In the genomic region with DNA sequence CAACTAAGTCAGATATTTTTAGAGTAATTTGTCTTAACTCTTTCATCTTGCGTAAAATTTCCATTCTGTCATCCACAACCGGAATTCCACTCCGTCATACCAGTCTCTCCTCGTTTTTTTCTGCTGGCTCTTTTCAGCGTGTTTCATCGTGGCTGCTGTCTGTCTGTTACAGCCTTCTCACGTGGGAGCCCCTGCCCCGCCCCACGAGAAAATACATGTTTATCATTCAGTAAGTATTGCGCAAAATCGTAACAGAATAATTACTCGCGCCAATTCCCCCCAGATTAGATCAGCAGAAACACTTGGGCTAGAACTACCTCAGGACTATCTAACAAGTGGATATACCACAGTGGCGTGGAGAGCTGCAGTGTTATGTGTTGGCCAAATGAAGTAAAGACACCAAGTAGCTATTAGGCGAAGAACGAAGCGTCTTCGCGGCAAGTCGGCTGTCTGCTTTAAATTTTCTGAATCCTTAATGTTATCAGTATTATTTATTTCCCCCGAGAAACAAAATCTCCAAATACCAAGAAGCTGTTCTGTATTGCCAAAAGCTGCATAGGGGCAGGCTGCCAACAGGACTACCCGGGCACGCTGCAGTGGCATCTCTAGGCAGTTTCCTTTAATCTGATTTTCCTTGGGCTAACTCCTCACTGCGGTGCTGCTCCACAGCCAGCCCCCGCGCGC, we compare ENCODE assay signal across 1 cellular context.
A peak's percentile ranks its signal among the peaks of the same experiment; 100 is the strongest.
TF ChIP-seq lines count a peak whose summit lies in the region.

No MANE protein-coding gene starts in this region.

TF ChIP-seq in HepG2, 621 proteins besides CTCF, POLR2A, EP300 and RAD21 (continued from another document and continues in another):
- TF ChIP-seq, protein P1, sequence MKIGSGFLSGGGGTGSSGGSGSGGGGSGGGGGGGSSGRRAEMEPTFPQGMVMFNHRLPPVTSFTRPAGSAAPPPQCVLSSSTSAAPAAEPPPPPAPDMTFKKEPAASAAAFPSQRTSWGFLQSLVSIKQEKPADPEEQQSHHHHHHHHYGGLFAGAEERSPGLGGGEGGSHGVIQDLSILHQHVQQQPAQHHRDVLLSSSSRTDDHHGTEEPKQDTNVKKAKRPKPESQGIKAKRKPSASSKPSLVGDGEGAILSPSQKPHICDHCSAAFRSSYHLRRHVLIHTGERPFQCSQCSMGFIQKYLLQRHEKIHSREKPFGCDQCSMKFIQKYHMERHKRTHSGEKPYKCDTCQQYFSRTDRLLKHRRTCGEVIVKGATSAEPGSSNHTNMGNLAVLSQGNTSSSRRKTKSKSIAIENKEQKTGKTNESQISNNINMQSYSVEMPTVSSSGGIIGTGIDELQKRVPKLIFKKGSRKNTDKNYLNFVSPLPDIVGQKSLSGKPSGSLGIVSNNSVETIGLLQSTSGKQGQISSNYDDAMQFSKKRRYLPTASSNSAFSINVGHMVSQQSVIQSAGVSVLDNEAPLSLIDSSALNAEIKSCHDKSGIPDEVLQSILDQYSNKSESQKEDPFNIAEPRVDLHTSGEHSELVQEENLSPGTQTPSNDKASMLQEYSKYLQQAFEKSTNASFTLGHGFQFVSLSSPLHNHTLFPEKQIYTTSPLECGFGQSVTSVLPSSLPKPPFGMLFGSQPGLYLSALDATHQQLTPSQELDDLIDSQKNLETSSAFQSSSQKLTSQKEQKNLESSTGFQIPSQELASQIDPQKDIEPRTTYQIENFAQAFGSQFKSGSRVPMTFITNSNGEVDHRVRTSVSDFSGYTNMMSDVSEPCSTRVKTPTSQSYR (CRISPR knock-in tag; IDR thresholded peaks at IDR 0.05; ENCODE audit: borderline replicate concordance): no peak
- TF ChIP-seq, protein P2, sequence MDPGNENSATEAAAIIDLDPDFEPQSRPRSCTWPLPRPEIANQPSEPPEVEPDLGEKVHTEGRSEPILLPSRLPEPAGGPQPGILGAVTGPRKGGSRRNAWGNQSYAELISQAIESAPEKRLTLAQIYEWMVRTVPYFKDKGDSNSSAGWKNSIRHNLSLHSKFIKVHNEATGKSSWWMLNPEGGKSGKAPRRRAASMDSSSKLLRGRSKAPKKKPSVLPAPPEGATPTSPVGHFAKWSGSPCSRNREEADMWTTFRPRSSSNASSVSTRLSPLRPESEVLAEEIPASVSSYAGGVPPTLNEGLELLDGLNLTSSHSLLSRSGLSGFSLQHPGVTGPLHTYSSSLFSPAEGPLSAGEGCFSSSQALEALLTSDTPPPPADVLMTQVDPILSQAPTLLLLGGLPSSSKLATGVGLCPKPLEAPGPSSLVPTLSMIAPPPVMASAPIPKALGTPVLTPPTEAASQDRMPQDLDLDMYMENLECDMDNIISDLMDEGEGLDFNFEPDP (CRISPR knock-in tag; conservative IDR thresholded peaks at IDR 0.05): 0 out of 2 replicates have a peak, but pooled peaks have one; percentile 38
- TF ChIP-seq, protein P3, sequence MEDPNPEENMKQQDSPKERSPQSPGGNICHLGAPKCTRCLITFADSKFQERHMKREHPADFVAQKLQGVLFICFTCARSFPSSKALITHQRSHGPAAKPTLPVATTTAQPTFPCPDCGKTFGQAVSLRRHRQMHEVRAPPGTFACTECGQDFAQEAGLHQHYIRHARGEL (CRISPR knock-in tag; IDR thresholded peaks at IDR 0.05): no peak
- TF ChIP-seq TEAD2 (CRISPR knock-in tag; IDR thresholded peaks at IDR 0.05) (no peak), ZNF792 (CRISPR knock-in tag; IDR thresholded peaks at IDR 0.05) (no peak), ZNF850 (CRISPR knock-in tag; conservative IDR thresholded peaks at IDR 0.05) (no peak), ZNF883 (CRISPR knock-in tag; IDR thresholded peaks at IDR 0.05; ENCODE audit: not compliant biosample characterization) (peak; percentile 10), MAFF (IDR thresholded peaks at IDR 0.05; ENCODE audit: low read depth, low read length) (no peak), ZNF567 (CRISPR knock-in tag; IDR thresholded peaks at IDR 0.05; ENCODE audit: borderline replicate concordance) (peak; percentile 2; the same call in 1 of the 2 replicates), ZNF143 (CRISPR knock-in tag; IDR thresholded peaks at IDR 0.05) (no peak), IRF2 (CRISPR knock-in tag; IDR thresholded peaks at IDR 0.05) (no peak), HOXA5 (CRISPR knock-in tag; IDR thresholded peaks at IDR 0.05) (no peak), ZBTB3 (CRISPR knock-in tag; IDR thresholded peaks at IDR 0.05; ENCODE audit: borderline replicate concordance, low read depth) (no peak), KLF9 (CRISPR knock-in tag; IDR thresholded peaks at IDR 0.05; ENCODE audit: low read depth) (no peak), GZF1 (CRISPR knock-in tag; IDR thresholded peaks at IDR 0.05) (peak; percentile 45; the same call in 1 of the 2 replicates), GTF3A (CRISPR knock-in tag; conservative IDR thresholded peaks at IDR 0.05) (0 out of 2 replicates have a peak, but pooled peaks have one; percentile 69)
- TF ChIP-seq, protein P4, sequence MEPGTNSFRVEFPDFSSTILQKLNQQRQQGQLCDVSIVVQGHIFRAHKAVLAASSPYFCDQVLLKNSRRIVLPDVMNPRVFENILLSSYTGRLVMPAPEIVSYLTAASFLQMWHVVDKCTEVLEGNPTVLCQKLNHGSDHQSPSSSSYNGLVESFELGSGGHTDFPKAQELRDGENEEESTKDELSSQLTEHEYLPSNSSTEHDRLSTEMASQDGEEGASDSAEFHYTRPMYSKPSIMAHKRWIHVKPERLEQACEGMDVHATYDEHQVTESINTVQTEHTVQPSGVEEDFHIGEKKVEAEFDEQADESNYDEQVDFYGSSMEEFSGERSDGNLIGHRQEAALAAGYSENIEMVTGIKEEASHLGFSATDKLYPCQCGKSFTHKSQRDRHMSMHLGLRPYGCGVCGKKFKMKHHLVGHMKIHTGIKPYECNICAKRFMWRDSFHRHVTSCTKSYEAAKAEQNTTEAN (CRISPR knock-in tag; conservative IDR thresholded peaks at IDR 0.05): no peak
- TF ChIP-seq, protein P5, sequence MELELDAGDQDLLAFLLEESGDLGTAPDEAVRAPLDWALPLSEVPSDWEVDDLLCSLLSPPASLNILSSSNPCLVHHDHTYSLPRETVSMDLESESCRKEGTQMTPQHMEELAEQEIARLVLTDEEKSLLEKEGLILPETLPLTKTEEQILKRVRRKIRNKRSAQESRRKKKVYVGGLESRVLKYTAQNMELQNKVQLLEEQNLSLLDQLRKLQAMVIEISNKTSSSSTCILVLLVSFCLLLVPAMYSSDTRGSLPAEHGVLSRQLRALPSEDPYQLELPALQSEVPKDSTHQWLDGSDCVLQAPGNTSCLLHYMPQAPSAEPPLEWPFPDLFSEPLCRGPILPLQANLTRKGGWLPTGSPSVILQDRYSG (CRISPR knock-in tag; IDR thresholded peaks at IDR 0.05): no peak
- TF ChIP-seq, protein P6, sequence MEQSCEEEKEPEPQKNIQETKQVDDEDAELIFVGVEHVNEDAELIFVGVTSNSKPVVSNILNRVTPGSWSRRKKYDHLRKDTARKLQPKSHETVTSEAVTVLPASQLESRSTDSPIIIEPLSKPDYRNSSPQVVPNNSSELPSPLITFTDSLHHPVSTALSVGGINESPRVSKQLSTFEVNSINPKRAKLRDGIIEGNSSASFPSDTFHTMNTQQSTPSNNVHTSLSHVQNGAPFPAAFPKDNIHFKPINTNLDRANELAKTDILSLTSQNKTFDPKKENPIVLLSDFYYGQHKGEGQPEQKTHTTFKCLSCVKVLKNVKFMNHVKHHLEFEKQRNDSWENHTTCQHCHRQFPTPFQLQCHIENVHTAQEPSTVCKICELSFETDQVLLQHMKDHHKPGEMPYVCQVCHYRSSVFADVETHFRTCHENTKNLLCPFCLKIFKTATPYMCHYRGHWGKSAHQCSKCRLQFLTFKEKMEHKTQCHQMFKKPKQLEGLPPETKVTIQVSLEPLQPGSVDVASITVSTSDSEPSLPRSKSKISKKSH (CRISPR knock-in tag; IDR thresholded peaks at IDR 0.05; ENCODE audit: borderline replicate concordance): no peak
- TF ChIP-seq, protein P7, sequence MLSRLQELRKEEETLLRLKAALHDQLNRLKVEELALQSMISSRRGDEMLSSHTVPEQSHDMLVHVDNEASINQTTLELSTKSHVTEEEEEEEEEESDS (CRISPR knock-in tag; IDR thresholded peaks at IDR 0.05; ENCODE audit: borderline replicate concordance): no peak
- TF ChIP-seq, protein P8, sequence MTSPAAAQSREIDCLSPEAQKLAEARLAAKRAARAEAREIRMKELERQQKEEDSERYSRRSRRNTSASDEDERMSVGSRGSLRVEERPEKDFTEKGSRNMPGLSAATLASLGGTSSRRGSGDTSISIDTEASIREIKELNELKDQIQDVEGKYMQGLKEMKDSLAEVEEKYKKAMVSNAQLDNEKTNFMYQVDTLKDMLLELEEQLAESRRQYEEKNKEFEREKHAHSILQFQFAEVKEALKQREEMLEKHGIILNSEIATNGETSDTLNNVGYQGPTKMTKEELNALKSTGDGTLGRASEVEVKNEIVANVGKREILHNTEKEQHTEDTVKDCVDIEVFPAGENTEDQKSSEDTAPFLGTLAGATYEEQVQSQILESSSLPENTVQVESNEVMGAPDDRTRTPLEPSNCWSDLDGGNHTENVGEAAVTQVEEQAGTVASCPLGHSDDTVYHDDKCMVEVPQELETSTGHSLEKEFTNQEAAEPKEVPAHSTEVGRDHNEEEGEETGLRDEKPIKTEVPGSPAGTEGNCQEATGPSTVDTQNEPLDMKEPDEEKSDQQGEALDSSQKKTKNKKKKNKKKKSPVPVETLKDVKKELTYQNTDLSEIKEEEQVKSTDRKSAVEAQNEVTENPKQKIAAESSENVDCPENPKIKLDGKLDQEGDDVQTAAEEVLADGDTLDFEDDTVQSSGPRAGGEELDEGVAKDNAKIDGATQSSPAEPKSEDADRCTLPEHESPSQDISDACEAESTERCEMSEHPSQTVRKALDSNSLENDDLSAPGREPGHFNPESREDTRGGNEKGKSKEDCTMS (CRISPR knock-in tag; conservative IDR thresholded peaks at IDR 0.05): no peak
- TF ChIP-seq, protein P9, sequence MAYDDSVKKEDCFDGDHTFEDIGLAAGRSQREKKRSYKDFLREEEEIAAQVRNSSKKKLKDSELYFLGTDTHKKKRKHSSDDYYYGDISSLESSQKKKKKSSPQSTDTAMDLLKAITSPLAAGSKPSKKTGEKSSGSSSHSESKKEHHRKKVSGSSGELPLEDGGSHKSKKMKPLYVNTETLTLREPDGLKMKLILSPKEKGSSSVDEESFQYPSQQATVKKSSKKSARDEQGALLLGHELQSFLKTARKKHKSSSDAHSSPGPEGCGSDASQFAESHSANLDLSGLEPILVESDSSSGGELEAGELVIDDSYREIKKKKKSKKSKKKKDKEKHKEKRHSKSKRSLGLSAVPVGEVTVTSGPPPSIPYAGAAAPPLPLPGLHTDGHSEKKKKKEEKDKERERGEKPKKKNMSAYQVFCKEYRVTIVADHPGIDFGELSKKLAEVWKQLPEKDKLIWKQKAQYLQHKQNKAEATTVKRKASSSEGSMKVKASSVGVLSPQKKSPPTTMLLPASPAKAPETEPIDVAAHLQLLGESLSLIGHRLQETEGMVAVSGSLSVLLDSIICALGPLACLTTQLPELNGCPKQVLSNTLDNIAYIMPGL (CRISPR knock-in tag; IDR thresholded peaks at IDR 0.05; ENCODE audit: borderline replicate concordance in 1 of 2, low read depth in 1 of 2): no peak
- TF ChIP-seq, protein P10, sequence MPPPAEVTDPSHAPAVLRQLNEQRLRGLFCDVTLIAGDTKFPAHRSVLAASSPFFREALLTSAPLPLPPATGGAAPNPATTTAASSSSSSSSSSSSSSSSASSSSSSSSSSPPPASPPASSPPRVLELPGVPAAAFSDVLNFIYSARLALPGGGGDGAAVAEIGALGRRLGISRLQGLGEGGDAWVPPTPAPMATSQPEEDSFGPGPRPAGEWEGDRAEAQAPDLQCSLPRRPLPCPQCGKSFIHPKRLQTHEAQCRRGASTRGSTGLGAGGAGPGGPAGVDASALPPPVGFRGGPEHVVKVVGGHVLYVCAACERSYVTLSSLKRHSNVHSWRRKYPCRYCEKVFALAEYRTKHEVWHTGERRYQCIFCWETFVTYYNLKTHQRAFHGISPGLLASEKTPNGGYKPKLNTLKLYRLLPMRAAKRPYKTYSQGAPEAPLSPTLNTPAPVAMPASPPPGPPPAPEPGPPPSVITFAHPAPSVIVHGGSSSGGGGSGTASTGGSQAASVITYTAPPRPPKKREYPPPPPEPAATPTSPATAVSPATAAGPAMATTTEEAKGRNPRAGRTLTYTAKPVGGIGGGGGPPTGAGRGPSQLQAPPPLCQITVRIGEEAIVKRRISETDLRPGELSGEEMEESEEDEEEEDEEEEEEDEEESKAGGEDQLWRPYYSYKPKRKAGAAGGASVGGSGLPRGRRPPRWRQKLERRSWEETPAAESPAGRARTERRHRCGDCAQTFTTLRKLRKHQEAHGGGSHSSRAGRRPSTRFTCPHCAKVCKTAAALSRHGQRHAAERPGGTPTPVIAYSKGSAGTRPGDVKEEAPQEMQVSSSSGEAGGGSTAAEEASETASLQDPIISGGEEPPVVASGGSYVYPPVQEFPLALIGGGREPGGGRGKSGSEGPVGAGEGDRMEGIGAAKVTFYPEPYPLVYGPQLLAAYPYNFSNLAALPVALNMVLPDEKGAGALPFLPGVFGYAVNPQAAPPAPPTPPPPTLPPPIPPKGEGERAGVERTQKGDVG (CRISPR knock-in tag; IDR thresholded peaks at IDR 0.05; ENCODE audit: borderline replicate concordance): peak; percentile 2; the same call in 1 of the 2 replicates
- TF ChIP-seq, protein P11, sequence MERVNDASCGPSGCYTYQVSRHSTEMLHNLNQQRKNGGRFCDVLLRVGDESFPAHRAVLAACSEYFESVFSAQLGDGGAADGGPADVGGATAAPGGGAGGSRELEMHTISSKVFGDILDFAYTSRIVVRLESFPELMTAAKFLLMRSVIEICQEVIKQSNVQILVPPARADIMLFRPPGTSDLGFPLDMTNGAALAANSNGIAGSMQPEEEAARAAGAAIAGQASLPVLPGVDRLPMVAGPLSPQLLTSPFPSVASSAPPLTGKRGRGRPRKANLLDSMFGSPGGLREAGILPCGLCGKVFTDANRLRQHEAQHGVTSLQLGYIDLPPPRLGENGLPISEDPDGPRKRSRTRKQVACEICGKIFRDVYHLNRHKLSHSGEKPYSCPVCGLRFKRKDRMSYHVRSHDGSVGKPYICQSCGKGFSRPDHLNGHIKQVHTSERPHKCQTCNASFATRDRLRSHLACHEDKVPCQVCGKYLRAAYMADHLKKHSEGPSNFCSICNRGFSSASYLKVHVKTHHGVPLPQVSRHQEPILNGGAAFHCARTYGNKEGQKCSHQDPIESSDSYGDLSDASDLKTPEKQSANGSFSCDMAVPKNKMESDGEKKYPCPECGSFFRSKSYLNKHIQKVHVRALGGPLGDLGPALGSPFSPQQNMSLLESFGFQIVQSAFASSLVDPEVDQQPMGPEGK (CRISPR knock-in tag; IDR thresholded peaks at IDR 0.05): peak; percentile 79; the same call in 1 of the 2 replicates
- TF ChIP-seq, protein P12, sequence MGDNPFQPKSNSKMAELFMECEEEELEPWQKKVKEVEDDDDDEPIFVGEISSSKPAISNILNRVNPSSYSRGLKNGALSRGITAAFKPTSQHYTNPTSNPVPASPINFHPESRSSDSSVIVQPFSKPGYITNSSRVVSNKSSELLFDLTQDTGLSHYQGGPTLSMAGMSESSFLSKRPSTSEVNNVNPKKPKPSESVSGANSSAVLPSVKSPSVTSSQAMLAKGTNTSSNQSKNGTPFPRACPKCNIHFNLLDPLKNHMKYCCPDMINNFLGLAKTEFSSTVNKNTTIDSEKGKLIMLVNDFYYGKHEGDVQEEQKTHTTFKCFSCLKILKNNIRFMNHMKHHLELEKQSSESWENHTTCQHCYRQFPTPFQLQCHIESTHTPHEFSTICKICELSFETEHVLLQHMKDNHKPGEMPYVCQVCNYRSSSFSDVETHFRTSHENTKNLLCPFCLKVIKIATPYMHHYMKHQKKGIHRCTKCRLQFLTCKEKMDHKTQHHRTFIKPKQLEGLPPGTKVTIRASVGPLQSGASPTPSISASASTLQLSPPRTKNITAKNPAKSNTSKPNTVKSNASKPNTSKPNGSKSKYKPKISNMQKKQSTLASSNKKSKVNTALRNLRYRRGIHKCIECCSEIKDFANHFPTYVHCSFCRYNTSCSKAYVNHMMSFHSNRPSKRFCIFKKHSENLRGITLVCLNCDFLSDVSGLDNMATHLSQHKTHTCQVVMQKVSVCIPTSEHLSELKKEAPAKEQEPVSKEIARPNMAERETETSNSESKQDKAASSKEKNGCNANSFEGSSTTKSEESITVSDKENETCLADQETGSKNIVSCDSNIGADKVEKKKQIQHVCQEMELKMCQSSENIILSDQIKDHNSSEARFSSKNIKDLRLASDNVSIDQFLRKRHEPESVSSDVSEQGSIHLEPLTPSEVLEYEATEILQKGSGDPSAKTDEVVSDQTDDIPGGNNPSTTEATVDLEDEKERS (CRISPR knock-in tag; IDR thresholded peaks at IDR 0.05): 0 out of 2 replicates have a peak, but pooled peaks have one; percentile 31
